10 cellular contexts compared by ENCODE assay signal in genomic region chr16:86578499-86579267, GRCh38. TPM values are rescaled to one million over a fixed set of nuclear protein-coding genes. Genes with fewer than 3 reads are reported as not detected.
DNase-seq lines count a peak whose midpoint lies in the region; ATAC-seq, FAIRE-seq and TF ChIP-seq lines count a peak whose summit lies in the region.
"Had no signal": no experiment of that assay in that cellular context is flagged by ENCODE, and none has a peak within 500 bp of the region (broad histone marks: within the 10 kb centered on the region; RNA-seq: fewer than 3 reads in every experiment).

Gene FOXL1, plus strand, starts transcription at chr16:86578549. Its CDS starts 175 bp downstream, at chr16:86578724.

- no peak for ATAC-seq in A549
- ATAC-seq in mucosa of descending colon: peak; percentile 6
- ATAC-seq in HG03469 (IDR thresholded peaks at IDR 0.05; ENCODE audit: unreplicated experiment): no peak

- peak within 1 kb of the TSS; percentile 69; the same call in 2 of the 3 replicates for H3K4me2 ChIP-seq in A549
- peak within 1 kb of the TSS; percentile 28; the same call in 1 of the 2 replicates for H3K4me2 ChIP-seq in OCI-LY1 (ENCODE audit: low read length)

- CTCF ChIA-PET in A549 (lab: Yijun Ruan, JAX): no interaction called here

- peaks cover 58% of the 10 kb centered on the region for H3K36me3 ChIP-seq in OCI-LY1 (ENCODE audit: insufficient read depth, low read length)
- H3K36me3 ChIP-seq in esophagus muscularis mucosa: no peaks in the 10 kb centered on the region
- H3K36me3 ChIP-seq in mucosa of descending colon (ENCODE audit: low read depth): no peaks in the 10 kb centered on the region

- no peaks in the 10 kb centered on the region for H3K79me2 ChIP-seq in OCI-LY1 (ENCODE audit: insufficient read depth, low read length)

- H3K9me3 ChIP-seq in A549: no peaks in the 10 kb centered on the region
- no peaks in the 10 kb centered on the region for H3K9me3 ChIP-seq in OCI-LY1 (ENCODE audit: low read length)
- no peaks in the 10 kb centered on the region for H3K9me3 ChIP-seq in esophagus muscularis mucosa
- no peaks in the 10 kb centered on the region for H3K9me3 ChIP-seq in mucosa of descending colon

- DNase-seq in A549 (ENCODE audit: low read depth in 1 of 2, low spot score in 1 of 2): no peak
- DNase-seq in esophagus muscularis mucosa (ENCODE audit: extremely low spot score): no peak
- no peak for DNase-seq in mucosa of descending colon
- no peak for DNase-seq in dedifferentiated amniotic fluid mesenchymal stem cell (ENCODE audit: extremely low spot score)
- no peak for DNase-seq in NCI-H1092 (lab: John Stamatoyannopoulos, UW)
- DNase-seq in nucleus accumbens (lab: John Stamatoyannopoulos, UW): no peak
- DNase-seq: activated CD4-positive, alpha-beta T cell treated with anti-CD3 and anti-CD28 coated beads, Interleukin-2, amount 50 U/mL, for 48 hours; CD8-positive, alpha-beta memory T cell had no signal

- no peak within 1 kb of the TSS for H2AFZ ChIP-seq in OCI-LY1 (ENCODE audit: low read length)

- no peak for FAIRE-seq in A549 (lab: Jason Lieb, UNC)

- intact Hi-C loops in esophagus muscularis mucosa (cut with DNase I) (no loop called here), mucosa of descending colon (cut with DNase I, micrococcal nuclease) (no loop called here)

- H3F3A ChIP-seq in OCI-LY1 (ENCODE audit: insufficient read depth, low read length): no peaks in the 10 kb centered on the region

- H3K27ac ChIP-seq in A549 (peak within 1 kb of the TSS; percentile 71 to 82; a peak in 4 of 6 replicates), OCI-LY1 (ENCODE audit: low read depth, low read length, poor library complexity, severe bottlenecking) (peak within 1 kb of the TSS; percentile 47), esophagus muscularis mucosa (replicated peaks in 1 of 4) (peak within 1 kb of the TSS; percentile 22 to 58 (median 33))

- H3K9me2 ChIP-seq in OCI-LY1 (ENCODE audit: low read depth, low read length): no peaks in the 10 kb centered on the region

- TF ChIP-seq RAD21 in A549 (conservative IDR thresholded peaks at IDR 0.05 in 1 of 2, IDR thresholded peaks at IDR 0.05 in 1 of 2): no peak

- H3K9ac ChIP-seq in OCI-LY1 (ENCODE audit: low read length): no peak within 1 kb of the TSS; the same call in 1 of the 2 replicates

- TF ChIP-seq CTCF in A549 (IDR thresholded peaks at IDR 0.05) (no peak), OCI-LY1 (IDR thresholded peaks at IDR 0.05; ENCODE audit: low read length) (no peak), esophagus muscularis mucosa (IDR thresholded peaks at IDR 0.05) (no peak), mucosa of descending colon (IDR thresholded peaks at IDR 0.05) (no peak)

- POLR2A ChIA-PET in A549 (lab: Yijun Ruan, JAX): no interaction called here

- H3K4me1 ChIP-seq in A549 (no peaks in the 10 kb centered on the region; the same call in 2 of the 3 replicates), OCI-LY1 (ENCODE audit: insufficient read depth, low read length, severe bottlenecking) (peaks cover 34% of the 10 kb centered on the region), esophagus muscularis mucosa (peaks cover 9 to 35% (median 28%) of the 10 kb centered on the region in 4 donors), mucosa of descending colon (ENCODE audit: low read depth) (peaks cover 5% of the 10 kb centered on the region)

- TF ChIP-seq EP300 in A549 (IDR thresholded peaks at IDR 0.05) (no peak), esophagus muscularis mucosa (IDR thresholded peaks at IDR 0.05) (no peak)

- H3K27me3 ChIP-seq in OCI-LY1 (ENCODE audit: insufficient read depth, low read length): no peaks in the 10 kb centered on the region
- peaks cover 0 to 83% (median 45%) of the 10 kb centered on the region in 4 donors for H3K27me3 ChIP-seq in esophagus muscularis mucosa

- no peak for TF ChIP-seq POLR2A in A549 (IDR thresholded peaks at IDR 0.05; ENCODE audit: low read length)
- no peak for TF ChIP-seq POLR2A in esophagus muscularis mucosa (IDR thresholded peaks at IDR 0.05; ENCODE audit: low read depth)

- H3K4me3 ChIP-seq in A549 (no peak within 1 kb of the TSS), OCI-LY1 (ENCODE audit: low read depth, low read length, poor library complexity, severe bottlenecking) (no peak within 1 kb of the TSS), esophagus muscularis mucosa (peak within 1 kb of the TSS; percentile 17 to 39 (median 26)), mucosa of descending colon (no peak within 1 kb of the TSS)

- H4K20me1 ChIP-seq in OCI-LY1 (ENCODE audit: insufficient read depth, low read length): no peaks in the 10 kb centered on the region

- 95% methylated on average over 67 of the region's 73 CpGs for WGBS in A549 (ENCODE audit: missing lambda C conversion rate)
- WGBS in esophagus muscularis mucosa: 46% methylated on average over 16 of the region's 73 CpGs

TF ChIP-seq in A549, 52 proteins besides CTCF, POLR2A, EP300 and RAD21:
- TF ChIP-seq ZC3H11A (IDR thresholded peaks at IDR 0.05) (no peak), JUN (IDR thresholded peaks at IDR 0.05) (no peak), HOXB13 (CRISPR knock-in tag; IDR thresholded peaks at IDR 0.05; ENCODE audit: low read depth) (no peak)
TF ChIP-seq in A549: peak in this region for 0.

RNA-seq across cellular contexts. Expression of gene FOXL1, which starts in this region (rescaled TPM):
- polyA plus RNA-seq in A549 (2011; rRNA removed): 0.48 and 0.50 TPM in 2 replicates
- 0.62 and 1.5 TPM in 2 replicates for polyA plus RNA-seq in A549 (2012; cell fraction: cytosol; rRNA removed)
- polyA plus RNA-seq in A549 (2012; cell fraction: nucleus; rRNA removed): 2.1 and 5.7 TPM in 2 replicates
- 0.52 to 0.70 TPM (median 0.70 TPM) in 3 replicates for polyA plus RNA-seq in A549 (2017; fragmentation: RNase III; extraction: RNeasy Plus Mini Kit Qiagen cat#74134 plus additional on column Dnase treatment)
- polyA minus RNA-seq in A549 (2011; rRNA and poly(A)+ RNA removed): 0.33 and 0.34 TPM in 2 replicates
- under 1 TPM; 0.52 to 0.83 (median 0.69) TPM for total RNA-seq in esophagus muscularis mucosa
- total RNA-seq in mucosa of descending colon: 1 to 10 TPM; 1.1 to 3.6 (median 2.4) TPM
- total RNA-seq: CD8-positive, alpha-beta memory T cell had no signal
- polyA plus RNA-seq: CD8-positive, alpha-beta memory T cell had no signal

Comparison
In these comparisons a context has a peak if more than half of its experiments do, and no peak if none do; other contexts are left out.
1. H3K4me3 ChIP-seq: peak in esophagus muscularis mucosa (4 of 4); none in A549 (single experiment), OCI-LY1 (single experiment) and mucosa of descending colon (single experiment).
2. Peak in every context shown above with its lines, with median percentiles within 50 percentile points of each other: H3K27ac ChIP-seq.